Comparison of ENCODE assay signal across 29 cellular contexts in genomic region chr1:41514381-41514780, GRCh38. TPM values are rescaled to one million over a fixed set of nuclear protein-coding genes. Genes with fewer than 3 reads are reported as not detected.
DNase-seq lines count a peak whose midpoint lies in the region; ATAC-seq and TF ChIP-seq lines count a peak whose summit lies in the region.
"Had no signal": no experiment of that assay in that cellular context is flagged by ENCODE, and none has a peak within 500 bp of the region (broad histone marks: within the 10 kb centered on the region; RNA-seq: fewer than 3 reads in every experiment).

No MANE protein-coding gene starts in this region.

- intact Hi-C loops in stomach (cut with DNase I; ENCODE audit: low total_unique reads) = no loop called here

- H3K4me1 ChIP-seq in liver (ENCODE audit: control insufficient read depth in 4 of 4, insufficient read depth in 4 of 4, low read length in 3 of 4) (peaks cover 0 to 11% (median 8%) of the 10 kb centered on the region in 4 donors), stomach (peaks cover 17 to 44% (median 33%) of the 10 kb centered on the region in 4 donors), smooth muscle cell (ENCODE audit: low read depth) (peaks cover 4% of the 10 kb centered on the region)
- H3K4me1 ChIP-seq in CD8-positive, alpha-beta memory T cell (ENCODE audit: insufficient read depth, low read length) = no peaks in the 10 kb centered on the region
- H3K4me1 ChIP-seq: prostate gland had no signal

- H3K79me2 ChIP-seq in smooth muscle cell (ENCODE audit: low read depth) = no peaks in the 10 kb centered on the region

- no peak for ATAC-seq in activated T-helper 17 cell treated with anti-CD3 and anti-CD28 coated beads, Interleukin-2, amount 50 U/mL, for 72 hours (replicated peaks)
- ATAC-seq: stimulated activated naive B cell treated with anti-CD40 and anti-IgM and Interleukin-4, amounts not matched to agents 10 μg/mL and 1 μg/mL and 100 μg/mL, for 72 hours had no signal

- H4K20me1 ChIP-seq in smooth muscle cell (ENCODE audit: low read depth) = no peaks in the 10 kb centered on the region

- POLR2A ChIA-PET in CD8-positive, alpha-beta memory T cell (lab: Charles Lee) = no interaction called here

- no peak for TF ChIP-seq POLR2A in stomach (IDR thresholded peaks at IDR 0.05)

- H3K27ac Mint-ChIP-seq in activated T-helper 17 cell treated with anti-CD3 and anti-CD28 coated beads, Interleukin-2, amount 50 U/mL, for 72 hours = no peak overlapping the region
- no peak overlapping the region for H3K27ac Mint-ChIP-seq in CD8-positive, alpha-beta memory T cell
- H3K27ac Mint-ChIP-seq: activated B cell treated with CpG ODN at 0.5 μM for 24 hours; neural progenitor cell; stimulated activated naive B cell treated with anti-CD40 and anti-IgM and Interleukin-4, amounts not matched to agents 10 μg/mL and 1 μg/mL and 100 μg/mL, for 72 hours had no signal

- H3K4me3 Mint-ChIP-seq in activated T-helper 17 cell treated with anti-CD3 and anti-CD28 coated beads, Interleukin-2, amount 50 U/mL, for 72 hours = no peak overlapping the region
- no peak overlapping the region for H3K4me3 Mint-ChIP-seq in CD8-positive, alpha-beta memory T cell
- H3K4me3 Mint-ChIP-seq: activated B cell treated with CpG ODN at 0.5 μM for 24 hours; activated CD4-positive, alpha-beta memory T cell treated with anti-CD3 and anti-CD28 coated beads, Interleukin-2, amount 10 ng/mL, durations not matched to agents 7 days and 5 days; neural progenitor cell; stimulated activated naive B cell treated with anti-CD40 and anti-IgM and Interleukin-4, amounts not matched to agents 10 μg/mL and 1 μg/mL and 100 μg/mL, for 72 hours had no signal

- TF ChIP-seq EP300 in stomach (IDR thresholded peaks at IDR 0.05) = no peak

- TF ChIP-seq RAD21 in liver (IDR thresholded peaks at IDR 0.05) = no peak

- H3K36me3 Mint-ChIP-seq in activated T-helper 17 cell treated with anti-CD3 and anti-CD28 coated beads, Interleukin-2, amount 50 U/mL, for 72 hours (ENCODE audit: low read depth) = peaks cover 76% of the 10 kb centered on the region
- peaks cover 4 to 29% (median 5%) of the 10 kb centered on the region in 3 donors for H3K36me3 Mint-ChIP-seq in CD8-positive, alpha-beta memory T cell

- H3K27ac ChIP-seq in liver (ENCODE audit: low read depth in 1 of 2, low read length in 2 of 2) (no peak overlapping the region), stomach (peak overlapping the region; percentile 53 to 79 (median 63)), smooth muscle cell (ENCODE audit: low read depth) (no peak overlapping the region)
- H3K27ac ChIP-seq in CD8-positive, alpha-beta memory T cell (ENCODE audit: low read depth, low read length) = no peak overlapping the region
- H3K27ac ChIP-seq: cardiac muscle cell, GM23248, neural progenitor cell, prostate gland, SK-N-MC, skin epidermis had no signal

- H3K4me2 ChIP-seq in smooth muscle cell = no peak overlapping the region
- H3K4me2 ChIP-seq: neural progenitor cell had no signal

- H3F3A ChIP-seq in smooth muscle cell (ENCODE audit: low read depth) = peaks cover 3% of the 10 kb centered on the region

- no peaks in the 10 kb centered on the region for H3K27me3 ChIP-seq in liver (ENCODE audit: control insufficient read depth in 4 of 4, insufficient read depth in 4 of 4, low read length in 3 of 4)
- no peaks in the 10 kb centered on the region for H3K27me3 ChIP-seq in stomach
- no peaks in the 10 kb centered on the region for H3K27me3 ChIP-seq in smooth muscle cell (ENCODE audit: low read depth)
- H3K27me3 ChIP-seq in CD8-positive, alpha-beta memory T cell (ENCODE audit: insufficient read depth, low read length, poor library complexity, severe bottlenecking) = no peaks in the 10 kb centered on the region
- H3K27me3 ChIP-seq: cardiac muscle cell had no signal

- CTCF ChIA-PET in CD8-positive, alpha-beta memory T cell (lab: Charles Lee) = no interaction called here

- TF ChIP-seq CTCF in liver (IDR thresholded peaks at IDR 0.05; ENCODE audit: low read depth, low read length, missing input control) = no peak
- no peak for TF ChIP-seq CTCF in stomach (IDR thresholded peaks at IDR 0.05)
- TF ChIP-seq CTCF in smooth muscle cell (IDR thresholded peaks at IDR 0.05; ENCODE audit: borderline replicate concordance, insufficient read depth, poor library complexity, severe bottlenecking) = no peak

- H3K9me3 ChIP-seq in liver (ENCODE audit: control insufficient read depth in 4 of 4, low read length in 3 of 4) (no peaks in the 10 kb centered on the region), stomach (no peaks in the 10 kb centered on the region), smooth muscle cell (replicated peaks; ENCODE audit: low read depth) (no peaks in the 10 kb centered on the region)
- H3K9me3 ChIP-seq in CD8-positive, alpha-beta memory T cell (ENCODE audit: low read length) = no peaks in the 10 kb centered on the region
- H3K9me3 ChIP-seq: prostate gland had no signal

- H3K9ac ChIP-seq in liver (ENCODE audit: low read depth in 1 of 2, low read length in 2 of 2) (no peak overlapping the region), smooth muscle cell (ENCODE audit: low read depth) (no peak overlapping the region)
- H3K9ac ChIP-seq: GM23248, neural progenitor cell had no signal

- no peaks in the 10 kb centered on the region for H3K27me3 Mint-ChIP-seq in activated T-helper 17 cell treated with anti-CD3 and anti-CD28 coated beads, Interleukin-2, amount 50 U/mL, for 72 hours
- H3K27me3 Mint-ChIP-seq in CD8-positive, alpha-beta memory T cell = no peaks in the 10 kb centered on the region
- H3K27me3 Mint-ChIP-seq: activated B cell treated with CpG ODN at 0.5 μM for 24 hours; activated CD4-positive, alpha-beta memory T cell treated with anti-CD3 and anti-CD28 coated beads, Interleukin-2, amount 10 ng/mL, durations not matched to agents 7 days and 5 days; stimulated activated naive B cell treated with anti-CD40 and anti-IgM and Interleukin-4, amounts not matched to agents 10 μg/mL and 1 μg/mL and 100 μg/mL, for 72 hours had no signal

- no peaks in the 10 kb centered on the region for H3K9me3 Mint-ChIP-seq in activated T-helper 17 cell treated with anti-CD3 and anti-CD28 coated beads, Interleukin-2, amount 50 U/mL, for 72 hours
- peaks cover 0 to 1% (median 0%) of the 10 kb centered on the region in 5 donors for H3K9me3 Mint-ChIP-seq in CD8-positive, alpha-beta memory T cell
- H3K9me3 Mint-ChIP-seq: activated B cell treated with CpG ODN at 0.5 μM for 24 hours; activated CD4-positive, alpha-beta memory T cell treated with anti-CD3 and anti-CD28 coated beads, Interleukin-2, amount 10 ng/mL, durations not matched to agents 7 days and 5 days; neural progenitor cell; stimulated activated naive B cell treated with anti-CD40 and anti-IgM and Interleukin-4, amounts not matched to agents 10 μg/mL and 1 μg/mL and 100 μg/mL, for 72 hours had no signal

- H3K36me3 ChIP-seq in liver (ENCODE audit: control insufficient read depth in 4 of 4, insufficient read depth in 3 of 4, low read depth in 1 of 4, low read length in 3 of 4) (no peaks in the 10 kb centered on the region), stomach (peaks cover 0 to 27% (median 7%) of the 10 kb centered on the region in 4 donors), smooth muscle cell (ENCODE audit: low read depth) (no peaks in the 10 kb centered on the region)
- no peaks in the 10 kb centered on the region for H3K36me3 ChIP-seq in CD8-positive, alpha-beta memory T cell (ENCODE audit: insufficient read depth, low read length)
- H3K36me3 ChIP-seq: cardiac muscle cell, neural progenitor cell, prostate gland had no signal

- H3K4me1 Mint-ChIP-seq in activated T-helper 17 cell treated with anti-CD3 and anti-CD28 coated beads, Interleukin-2, amount 50 U/mL, for 72 hours = no peaks in the 10 kb centered on the region
- H3K4me1 Mint-ChIP-seq in CD8-positive, alpha-beta memory T cell = peaks cover 0 to 11% (median 0%) of the 10 kb centered on the region in 3 donors

- WGBS in liver = 45% methylated on average over 8 of the region's 8 CpGs
- WGBS in stomach, 5 donors = 33 to 54% (median 44%) methylated on average over 7 to 8 of the region's 8 CpGs
- 62% methylated on average over 8 of the region's 8 CpGs for WGBS in smooth muscle cell (ENCODE audit: low lambda C conversion rate)

- H2AFZ ChIP-seq in smooth muscle cell (ENCODE audit: low read depth) = no peak overlapping the region
- H2AFZ ChIP-seq: GM23248, neural progenitor cell had no signal

- DNase-seq in M059J (ENCODE audit: low read depth) (peak; percentile 89), SW480 (ENCODE audit: low spot score) (peak; percentile 85), stomach (peak; percentile 89), smooth muscle cell (lab: John Stamatoyannopoulos, UW; ENCODE audit: unreplicated experiment) (no peak), GM19238 (ENCODE audit: insufficient read length, low spot score) (no peak)
- no peak for DNase-seq in CD8-positive, alpha-beta memory T cell
- DNase-seq: activated B cell treated with CpG ODN at 0.5 μM for 24 hours; activated CD4-positive, alpha-beta memory T cell treated with anti-CD3 and anti-CD28 coated beads, Interleukin-2, amount 10 ng/mL, durations not matched to agents 7 days and 5 days; activated effector memory CD4-positive, alpha-beta T cell treated with anti-CD3 and anti-CD28 coated beads, Interleukin-2, amount 50 U/mL, for 16 hours; AML-193; COR-L47; DND-41; GM23248; Kasumi-1; left cardiac atrium; NCI-H1092; NCI-H2029; NCI-H345; stimulated activated naive B cell treated with anti-CD40 and anti-IgM and Interleukin-4, amounts not matched to agents 10 μg/mL and 1 μg/mL and 100 μg/mL, for 72 hours; T-helper 9 cell had no signal

- H3K4me3 ChIP-seq in liver (ENCODE audit: low read depth in 1 of 3, low read length in 3 of 3) (no peak overlapping the region), stomach (no peak overlapping the region), smooth muscle cell (no peak overlapping the region)
- no peak overlapping the region for H3K4me3 ChIP-seq in CD8-positive, alpha-beta memory T cell (ENCODE audit: low read length)
- H3K4me3 ChIP-seq: cardiac muscle cell, GM23248, neural progenitor cell, prostate gland, SK-N-MC, skin epidermis had no signal

TF ChIP-seq in liver, 16 proteins besides CTCF, POLR2A, EP300 and RAD21 (continues in another document):
- no peak for TF ChIP-seq TAF1 (conservative IDR thresholded peaks at IDR 0.05)
- peak; percentile 24 for TF ChIP-seq SP1 (IDR thresholded peaks at IDR 0.05)

RNA-seq across cellular contexts. Expression of gene EDN2, which starts 29.9 kb away (rescaled TPM):
- total RNA-seq in M059J (2014; rRNA removed; shearing (Covaris generic)) = not detected in 2 replicates
- not detected for total RNA-seq in liver
- polyA plus RNA-seq in liver = under 1 TPM; 0.10 to 0.13 TPM
- total RNA-seq in stomach = 10 to 100 TPM in 2 of 5 donors, not detected in 3; 16.5 to 71.8 TPM
- polyA plus RNA-seq in stomach = 1 to 10 TPM; 1.5 to 2.5 (median 2.1) TPM
- total RNA-seq in activated T-helper 17 cell treated with anti-CD3 and anti-CD28 coated beads, Interleukin-2, amount 50 U/mL, for 72 hours = not detected
- total RNA-seq in smooth muscle cell = not detected in 2 replicates
- not detected in 2 replicates for polyA plus RNA-seq in smooth muscle cell
- total RNA-seq in CD8-positive, alpha-beta memory T cell = not detected
- polyA plus RNA-seq in CD8-positive, alpha-beta memory T cell = not detected
- total RNA-seq: activated B cell treated with CpG ODN at 0.5 μM for 24 hours; activated CD4-positive, alpha-beta memory T cell treated with anti-CD3 and anti-CD28 coated beads, Interleukin-2, amount 10 ng/mL, durations not matched to agents 7 days and 5 days; fibroblast of lung; GM23248; mononuclear cell had no signal
- polyA plus RNA-seq: fibroblast of lung, GM23248 had no signal

Comparison
In these comparisons a context has a peak if more than half of its experiments do, and no peak if none do; other contexts are left out.
1. DNase-seq: peak in M059J (single experiment), SW480 (single experiment) and stomach (single experiment); none in smooth muscle cell (single experiment), GM19238 (single experiment) and CD8-positive, alpha-beta memory T cell (0 of 5).
2. H3K27ac ChIP-seq: peak in stomach (5 of 5); none in liver (0 of 2), smooth muscle cell (single experiment) and CD8-positive, alpha-beta memory T cell (single experiment).